ENCODE assay signal across 8 cellular contexts in the genomic region with DNA sequence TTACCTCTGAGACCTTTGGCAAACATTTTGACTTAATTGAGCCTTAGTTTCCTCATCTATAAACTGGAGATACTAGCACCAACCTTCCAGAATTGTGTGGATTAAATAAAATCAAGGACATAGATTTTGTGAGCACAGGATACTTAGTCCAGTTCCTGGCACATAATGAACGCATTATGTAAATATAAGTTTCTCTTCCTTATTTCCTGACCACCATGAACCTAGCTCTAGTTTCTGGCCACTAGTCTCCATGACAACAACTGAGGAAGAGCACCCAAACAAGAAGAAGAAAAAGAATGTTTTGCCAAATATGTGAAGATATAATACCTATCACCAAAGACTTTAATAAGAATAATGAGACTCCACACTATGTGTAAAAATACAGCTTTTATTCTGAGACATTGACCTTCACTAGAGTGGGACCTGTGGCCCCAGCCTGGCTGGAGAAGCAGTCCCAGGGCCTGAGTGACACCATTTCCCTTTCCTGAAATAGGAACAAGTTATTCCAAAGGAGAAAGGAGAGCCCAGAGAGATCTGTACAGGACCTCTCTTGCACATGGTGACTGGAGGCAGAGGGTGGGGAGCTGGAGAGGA. TPM values are rescaled to one million over a fixed set of nuclear protein-coding genes. Genes with fewer than 3 reads are reported as not detected.
DNase-seq lines count a peak whose midpoint lies in the region; ATAC-seq and TF ChIP-seq lines count a peak whose summit lies in the region.

No MANE protein-coding gene starts in this region.

- H3K36me3 ChIP-seq in GM23248 (ENCODE audit: low read depth) (no peaks in the 10 kb centered on the region), OCI-LY1 (ENCODE audit: insufficient read depth, low read length) (peaks cover 71% of the 10 kb centered on the region), trophoblast cell (ENCODE audit: control insufficient read depth in 1 of 2, insufficient read depth in 2 of 2, low read length in 2 of 2) (peaks cover 11% of the 10 kb centered on the region in 2 experiments)

- H3K79me2 ChIP-seq in GM23248 (ENCODE audit: insufficient read depth) (peaks cover 34% of the 10 kb centered on the region), OCI-LY1 (ENCODE audit: insufficient read depth, low read length) (peaks cover 7% of the 10 kb centered on the region), trophoblast cell (ENCODE audit: control insufficient read depth, insufficient read depth, low read length, poor library complexity) (peaks cover 10% of the 10 kb centered on the region)

- H3K9me3 ChIP-seq in GM23248 (ENCODE audit: low read depth) = no peaks in the 10 kb centered on the region
- H3K9me3 ChIP-seq in OCI-LY1 (ENCODE audit: low read length) = no peaks in the 10 kb centered on the region
- peaks cover 16% of the 10 kb centered on the region for H3K9me3 ChIP-seq in trophoblast cell (ENCODE audit: insufficient read depth, low read depth, low read length)

- peaks cover 16% of the 10 kb centered on the region; the same call in 1 of the 2 replicates for H3F3A ChIP-seq in GM23248 (ENCODE audit: insufficient read depth)
- H3F3A ChIP-seq in OCI-LY1 (ENCODE audit: insufficient read depth, low read length) = peaks cover 4% of the 10 kb centered on the region; the same call in 1 of the 2 replicates

- H3K27ac ChIP-seq in GM23248 (peak overlapping the region; percentile 93), OCI-LY1 (ENCODE audit: low read depth, low read length, poor library complexity, severe bottlenecking) (peak overlapping the region; percentile 96), trophoblast cell (ENCODE audit: low read depth, low read length) (peak overlapping the region; percentile 71)

- TF ChIP-seq CTCF in GM12865 (IDR thresholded peaks at IDR 0.05; ENCODE audit: insufficient read depth, low read depth, low read length, missing control alignments) (no peak), OCI-LY1 (IDR thresholded peaks at IDR 0.05; ENCODE audit: low read length) (no peak), endothelial cell (IDR thresholded peaks at IDR 0.05; ENCODE audit: unreplicated experiment) (no peak)

- peak overlapping the region; percentile 83 for H3K4me2 ChIP-seq in GM23248 (ENCODE audit: unreplicated experiment)
- peak overlapping the region; percentile 94 for H3K4me2 ChIP-seq in OCI-LY1 (ENCODE audit: low read length)
- H3K4me2 ChIP-seq in trophoblast cell (ENCODE audit: low read length) = peak overlapping the region; percentile 81

- in situ Hi-C loops in GM23248 (cut with MboI) = loop anchor here (5.0 kb wide), 1 partner anchor 51 kb away; a partner anchor contains a TSS

- H3K18ac ChIP-seq in trophoblast cell (ENCODE audit: low read length) = peak overlapping the region; percentile 41

- H3K4me3 ChIP-seq in GM12865 (ENCODE audit: low read depth, low read length) = peak overlapping the region; percentile 67
- H3K4me3 ChIP-seq in GM23248 = peak overlapping the region; percentile 91
- H3K4me3 ChIP-seq in OCI-LY1 (ENCODE audit: low read depth, low read length, poor library complexity, severe bottlenecking) = peak overlapping the region; percentile 82
- no peak overlapping the region for H3K4me3 ChIP-seq in trophoblast cell (ENCODE audit: low read depth, low read length)

- H4K8ac ChIP-seq in trophoblast cell (ENCODE audit: low read depth, low read length) = peak overlapping the region; percentile 91

- peak overlapping the region; percentile 55 for H3K14ac ChIP-seq in trophoblast cell (ENCODE audit: low read length)

- no peak for ATAC-seq in HG02884 (IDR thresholded peaks at IDR 0.05; ENCODE audit: unreplicated experiment)

- no peak overlapping the region for H3K23ac ChIP-seq in trophoblast cell (ENCODE audit: low read length)

- H3K4ac ChIP-seq in trophoblast cell (ENCODE audit: low read depth, low read length) = peak overlapping the region; percentile 13

- H2BK12ac ChIP-seq in trophoblast cell (ENCODE audit: low read length) = no peak overlapping the region

- H3K27ac Mint-ChIP-seq in endothelial cell (ENCODE audit: unreplicated experiment) = peak overlapping the region; percentile 100

- H3K9me3 Mint-ChIP-seq in endothelial cell (ENCODE audit: unreplicated experiment) = peaks cover 8% of the 10 kb centered on the region

- peaks cover 12% of the 10 kb centered on the region for H3K4me1 ChIP-seq in GM23248 (ENCODE audit: insufficient read depth)
- peaks cover 35% of the 10 kb centered on the region for H3K4me1 ChIP-seq in OCI-LY1 (ENCODE audit: insufficient read depth, low read length, severe bottlenecking)
- peaks cover 0 to 3% of the 10 kb centered on the region in 2 experiments for H3K4me1 ChIP-seq in trophoblast cell (ENCODE audit: control insufficient read depth in 1 of 2, insufficient read depth in 2 of 2, low read length in 2 of 2)

- DNase-seq in GM12865 (ENCODE audit: low read depth) (peak; percentile 90), GM23248 (no peak), endothelial cell (ENCODE audit: low spot score) (no peak), trophoblast cell (peak in 1 of 2 donors; percentile 27), cerebellum (ENCODE audit: low spot score) (no peak), HCEC 1CT (no peak)

- H4K12ac ChIP-seq in trophoblast cell (ENCODE audit: low read depth, low read length) = peak overlapping the region; percentile 46

- H3K27me3 Mint-ChIP-seq in endothelial cell (ENCODE audit: unreplicated experiment) = peaks cover 19% of the 10 kb centered on the region

- 43 to 71% methylated on average over 1 of the region's 1 CpG for WGBS in GM23248 (ENCODE audit: low coverage in 1 of 2, low lambda C conversion rate in 2 of 2, missing lambda C conversion rate in 2 of 2), 2 experiments
- no CpG with 5 or more reads among the region's 1 CpG for WGBS in trophoblast cell (ENCODE audit: extremely low coverage, insufficient coverage, insufficient read length)

- H4K20me1 ChIP-seq in GM23248 (ENCODE audit: insufficient read depth) (no peaks in the 10 kb centered on the region), OCI-LY1 (ENCODE audit: insufficient read depth, low read length) (no peaks in the 10 kb centered on the region)

- peak overlapping the region; percentile 23 for H2AK5ac ChIP-seq in trophoblast cell (ENCODE audit: low read length)

- peaks cover 32% of the 10 kb centered on the region for H3K4me1 Mint-ChIP-seq in endothelial cell (ENCODE audit: unreplicated experiment)

- H2AFZ ChIP-seq in GM23248 = peak overlapping the region; percentile 91
- H2AFZ ChIP-seq in OCI-LY1 (ENCODE audit: low read length) = no peak overlapping the region
- H2AFZ ChIP-seq in trophoblast cell (ENCODE audit: insufficient read depth, low read length, poor library complexity) = no peak overlapping the region

- H2BK5ac ChIP-seq in trophoblast cell (ENCODE audit: low read depth, low read length, poor library complexity) = peak overlapping the region; percentile 81

- peaks cover 12% of the 10 kb centered on the region for H3K79me1 ChIP-seq in trophoblast cell (ENCODE audit: low read length)

- H3K9me2 ChIP-seq in GM23248 (ENCODE audit: insufficient read depth) (no peaks in the 10 kb centered on the region), OCI-LY1 (ENCODE audit: low read depth, low read length) (no peaks in the 10 kb centered on the region)

- H3K27me3 ChIP-seq in GM23248 (replicated peaks; ENCODE audit: insufficient read depth) (no peaks in the 10 kb centered on the region), OCI-LY1 (ENCODE audit: insufficient read depth, low read length) (no peaks in the 10 kb centered on the region), trophoblast cell (ENCODE audit: insufficient read depth, low read length) (no peaks in the 10 kb centered on the region)

- peak overlapping the region; percentile 99 for H3K4me3 Mint-ChIP-seq in endothelial cell (ENCODE audit: unreplicated experiment)

- H2BK120ac ChIP-seq in trophoblast cell (ENCODE audit: insufficient read depth, low read length, poor library complexity) = peak overlapping the region; percentile 27

- peaks cover 37% of the 10 kb centered on the region for H3K36me3 Mint-ChIP-seq in endothelial cell (ENCODE audit: low read depth, unreplicated experiment)

- H3K9ac ChIP-seq in GM23248 = peak overlapping the region; percentile 92
- H3K9ac ChIP-seq in OCI-LY1 (ENCODE audit: low read length) = peak overlapping the region; percentile 94
- H3K9ac ChIP-seq in trophoblast cell (ENCODE audit: low read length) = no peak overlapping the region

- H4K91ac ChIP-seq in trophoblast cell (ENCODE audit: low read depth, low read length) = peak overlapping the region; percentile 82

RNA-seq across cellular contexts. Expression of a gene that starts 0.9 kb away (rescaled TPM):
- total RNA-seq in GM23248 (2014; rRNA removed; shearing (Covaris generic)) = 53.2 and 68.4 TPM in 2 replicates
- polyA plus RNA-seq in GM23248 (2016; fragmentation: Nextera tagmentation; extraction: Ambion mirVana) = 12.2 and 17.1 TPM in 2 replicates
- total RNA-seq in endothelial cell (ENCODE audit: unreplicated experiment) = 121 TPM
- polyA plus RNA-seq in trophoblast cell (2013) = 43.5 and 43.8 TPM in 2 replicates
- total RNA-seq in cerebellum = 61.5 TPM

RNA-seq across cellular contexts. Expression of a gene that starts 7.9 kb away (rescaled TPM):
- total RNA-seq in GM23248 (2014; rRNA removed; shearing (Covaris generic)) = not detected in 2 replicates
- polyA plus RNA-seq in GM23248 (2016; fragmentation: Nextera tagmentation; extraction: Ambion mirVana) = not detected in 2 replicates
- total RNA-seq in endothelial cell (ENCODE audit: unreplicated experiment) (14.2 TPM), cerebellum (21.6 TPM)
- polyA plus RNA-seq in trophoblast cell (2013) = 89.6 and 89.7 TPM in 2 replicates

RNA-seq across cellular contexts. Expression of a gene that starts 23.0 kb away (rescaled TPM):
- total RNA-seq in GM23248 (2014; rRNA removed; shearing (Covaris generic)) = not detected in 2 replicates
- 0.21 and 0.29 TPM in 2 replicates for polyA plus RNA-seq in GM23248 (2016; fragmentation: Nextera tagmentation; extraction: Ambion mirVana)
- total RNA-seq in endothelial cell (ENCODE audit: unreplicated experiment) (0.23 TPM), cerebellum (1.00 TPM)
- 0.82 and 0.97 TPM in 2 replicates for polyA plus RNA-seq in trophoblast cell (2013)

RNA-seq across cellular contexts. Expression of a gene that starts 25.7 kb away (rescaled TPM):
- 0.76 and 1.5 TPM in 2 replicates for total RNA-seq in GM23248 (2014; rRNA removed; shearing (Covaris generic))
- 0.52 and 0.53 TPM in 2 replicates for polyA plus RNA-seq in GM23248 (2016; fragmentation: Nextera tagmentation; extraction: Ambion mirVana)
- total RNA-seq in endothelial cell (ENCODE audit: unreplicated experiment) (361 TPM), cerebellum (8.9 TPM)
- 119 and 129 TPM in 2 replicates for polyA plus RNA-seq in trophoblast cell (2013)

RNA-seq across cellular contexts. Expression of a gene that starts 42.7 kb away (rescaled TPM):
- total RNA-seq in GM23248 (2014; rRNA removed; shearing (Covaris generic)) = 0.54 TPM in 1 of 2 replicates, not detected in the other
- 0.40 and 0.54 TPM in 2 replicates for polyA plus RNA-seq in GM23248 (2016; fragmentation: Nextera tagmentation; extraction: Ambion mirVana)
- 0.13 TPM for total RNA-seq in endothelial cell (ENCODE audit: unreplicated experiment)
- polyA plus RNA-seq in trophoblast cell (2013) = 35.8 and 38.6 TPM in 2 replicates
- not detected for total RNA-seq in cerebellum

Comparison
In these comparisons a context has a peak if more than half of its experiments do, and no peak if none do; other contexts are left out.
1. RNA of a gene that starts 7.9 kb away (total RNA-seq): 21.6 TPM in cerebellum (single experiment) and 14.2 TPM in endothelial cell (single experiment); not detected in GM23248; every median in the first group is over 10 times any median in the second.
2. Peak in every context shown above with its lines, with median percentiles within 50 percentile points of each other: H3K27ac ChIP-seq and H3K4me2 ChIP-seq.